ENCODE assay signal across 21 cellular contexts in genomic region chr1:27380223-27380622, GRCh38. TPM values are rescaled to one million over a fixed set of nuclear protein-coding genes. Genes with fewer than 3 reads are reported as not detected.
"Had no signal": no experiment of that assay in that cellular context is flagged by ENCODE, and none has a peak within 500 bp of the region (broad histone marks: within the 10 kb centered on the region; RNA-seq: fewer than 3 reads in every experiment).

No MANE protein-coding gene starts in this region.

- H3K27me3 ChIP-seq: foreskin keratinocyte had no signal

- H3K4me3 ChIP-seq: cardiac muscle cell, lower lobe of right lung had no signal

- H3K36me3 ChIP-seq: cardiac muscle cell, lower lobe of right lung, WERI-Rb-1 had no signal

- H3K9me3 ChIP-seq: lower lobe of right lung had no signal

- DNase-seq: activated CD4-positive, alpha-beta T cell treated with anti-CD3 and anti-CD28 coated beads for 1 hour; activated CD4-positive, alpha-beta T cell treated with anti-CD3 and anti-CD28 coated beads, Interleukin-2, amount 50 U/mL, for 4 hours; activated gamma-delta T cell treated with Interleukin-2 at 50 U/mL for 16 hours; activated T-cell treated with anti-CD3 and anti-CD28 coated beads for 4 hours; amniotic stem cell; effector CD8-positive, alpha-beta T cell; foreskin keratinocyte; hypothalamus; islet precursor cell; lower lobe of right lung; stimulated activated naive CD8-positive, alpha-beta T cell treated with anti-CD3 and anti-CD28 coated beads, Interleukin-15, amount 100 ng/mL, for 72 hours; WERI-Rb-1 had no signal

- ATAC-seq: foreskin keratinocyte; lower lobe of right lung; stimulated activated naive CD8-positive, alpha-beta T cell treated with anti-CD3 and anti-CD28 coated beads, Interleukin-15, amount 100 ng/mL, for 72 hours had no signal

- H3K27ac ChIP-seq: cardiac muscle cell, foreskin keratinocyte, lower lobe of right lung, WERI-Rb-1 had no signal

- H3K4me1 ChIP-seq: foreskin keratinocyte had no signal

RNA-seq across cellular contexts. Expression of gene CD164L2, which starts 2.9 kb away (rescaled TPM):
- total RNA-seq: activated T-helper 1 cell treated with anti-CD3 and anti-CD28 coated beads, Interleukin-12 subunit alpha, Interleukin-12 subunit beta, Interleukin-2, Interleukin-4 antibody, amounts not matched to agents 30 ng/mL and 10 ng/mL and 1 ng/mL, durations not matched to agents 14 hours and 24 hours and 36 hours; chondrocyte; fibroblast of lung; natural killer cell treated with Interleukin-12 subunit alpha and Interleukin-12 subunit beta and Interleukin-15 and Interleukin-18, amount 100 ng/mL, for 72 hours; renal cortical epithelial cell; skeletal muscle tissue; T-helper 2 cell treated with Interferon-gamma antibody and Interleukin-4, amounts not matched to agents 100 ng/mL and 5 ng/mL, for 36 hours; temporal lobe had no signal
- polyA plus RNA-seq: fibroblast of lung had no signal

RNA-seq across cellular contexts. Expression of gene FCN3, which starts 5.6 kb away (rescaled TPM):
- total RNA-seq: activated T-helper 1 cell treated with anti-CD3 and anti-CD28 coated beads, Interleukin-12 subunit alpha, Interleukin-12 subunit beta, Interleukin-2, Interleukin-4 antibody, amounts not matched to agents 30 ng/mL and 10 ng/mL and 1 ng/mL, durations not matched to agents 14 hours and 24 hours and 36 hours; chondrocyte; fibroblast of lung; foreskin keratinocyte; natural killer cell treated with Interleukin-12 subunit alpha and Interleukin-12 subunit beta and Interleukin-15 and Interleukin-18, amount 100 ng/mL, for 72 hours; renal cortical epithelial cell; skeletal muscle tissue; T-helper 2 cell treated with Interferon-gamma antibody and Interleukin-4, amounts not matched to agents 100 ng/mL and 5 ng/mL, for 36 hours had no signal
- polyA plus RNA-seq: fibroblast of lung had no signal
